In genomic region chr12:71178162-71178561, GRCh38 we compare ENCODE assay signal across 37 cellular contexts. TPM values are rescaled to one million over a fixed set of nuclear protein-coding genes. Genes with fewer than 3 reads are reported as not detected.
"Had no signal": no experiment of that assay in that cellular context is flagged by ENCODE, and none has a peak within 500 bp of the region (broad histone marks: within the 10 kb centered on the region; RNA-seq: fewer than 3 reads in every experiment).

No MANE protein-coding gene starts in this region.

- FAIRE-seq: colon had no signal

- ATAC-seq: activated CD4-positive, alpha-beta T cell treated with anti-CD3 and anti-CD28 coated beads for 36 hours; activated CD8-positive, alpha-beta memory T cell treated with anti-CD3 and anti-CD28 coated beads, Interleukin-2, amount 10 ng/mL, durations not matched to agents 7 days and 5 days; activated CD8-positive, alpha-beta T cell treated with anti-CD3 and anti-CD28 coated beads, Interleukin-2, amount 10 ng/mL, durations not matched to agents 7 days and 5 days; activated naive CD8-positive, alpha-beta T cell treated with anti-CD3 and anti-CD28 coated beads, Interleukin-2, amount 50 U/mL, for 24 hours; body of pancreas; effector memory CD8-positive, alpha-beta T cell; T-helper 17 cell had no signal

- H3K27ac ChIP-seq: adrenal gland, body of pancreas, epithelial cell of prostate, esophagus squamous epithelium had no signal

- H3K9me3 ChIP-seq: adrenal gland, body of pancreas, esophagus squamous epithelium had no signal

- H3K36me3 ChIP-seq: adrenal gland, esophagus squamous epithelium had no signal

- H3K27ac Mint-ChIP-seq: activated CD4-positive, alpha-beta memory T cell treated with anti-CD3 and anti-CD28 coated beads for 36 hours; activated CD4-positive, alpha-beta T cell treated with anti-CD3 and anti-CD28 coated beads for 36 hours; activated CD4-positive, alpha-beta T cell treated with anti-CD3 and anti-CD28 coated beads, Interleukin-2, amount 10 ng/mL, durations not matched to agents 24 days and 14 days; activated CD8-positive, alpha-beta memory T cell treated with anti-CD3 and anti-CD28 coated beads, Interleukin-2, amount 10 ng/mL, durations not matched to agents 7 days and 5 days; activated CD8-positive, alpha-beta T cell treated with anti-CD3 and anti-CD28 coated beads, Interleukin-2, amount 10 ng/mL, durations not matched to agents 7 days and 5 days; activated naive CD4-positive, alpha-beta T cell treated with anti-CD3 and anti-CD28 coated beads for 36 hours; activated naive CD4-positive, alpha-beta T cell treated with anti-CD3 and anti-CD28 coated beads, Interleukin-2, amount 50 U/mL, for 24 hours; activated naive CD8-positive, alpha-beta T cell treated with anti-CD3 and anti-CD28 coated beads for 36 hours; activated naive CD8-positive, alpha-beta T cell treated with anti-CD3 and anti-CD28 coated beads, Interleukin-2, amount 50 U/mL, for 24 hours; activated T-helper 1 cell treated with anti-CD3 and anti-CD28 coated beads, Interleukin-12 subunit alpha, Interleukin-12 subunit beta, Interleukin-2, Interleukin-4 antibody, amounts not matched to agents 30 ng/mL and 10 ng/mL and 1 ng/mL, durations not matched to agents 14 hours and 24 hours and 36 hours; activated T-helper 2 cell treated with anti-CD3 and anti-CD28 coated beads, Interferon-gamma antibody, Interleukin-2, Interleukin-4, amounts not matched to agents 10 μg/mL and 5 μg/mL and 100 μg/mL, durations not matched to agents 14 hours and 24 hours and 36 hours; effector memory CD8-positive, alpha-beta T cell; T-helper 17 cell; T-helper 2 cell treated with Interferon-gamma antibody and Interleukin-4, amounts not matched to agents 5 μg/mL and 100 μg/mL, for 36 hours had no signal

- H3K36me3 Mint-ChIP-seq: activated CD4-positive, alpha-beta memory T cell treated with anti-CD3 and anti-CD28 coated beads for 36 hours; activated CD8-positive, alpha-beta memory T cell treated with anti-CD3 and anti-CD28 coated beads, Interleukin-2, amount 10 ng/mL, durations not matched to agents 7 days and 5 days; activated naive CD4-positive, alpha-beta T cell treated with anti-CD3 and anti-CD28 coated beads, Interleukin-2, amount 50 U/mL, for 24 hours; activated naive CD8-positive, alpha-beta T cell treated with anti-CD3 and anti-CD28 coated beads for 36 hours had no signal

- H3K9me3 Mint-ChIP-seq: activated CD4-positive, alpha-beta memory T cell treated with anti-CD3 and anti-CD28 coated beads for 36 hours; activated CD4-positive, alpha-beta T cell treated with anti-CD3 and anti-CD28 coated beads, Interleukin-2, amount 10 ng/mL, durations not matched to agents 24 days and 14 days; activated naive CD4-positive, alpha-beta T cell treated with anti-CD3 and anti-CD28 coated beads for 36 hours; activated naive CD4-positive, alpha-beta T cell treated with anti-CD3 and anti-CD28 coated beads, Interleukin-2, amount 50 U/mL, for 24 hours; activated naive CD8-positive, alpha-beta T cell treated with anti-CD3 and anti-CD28 coated beads for 36 hours; activated T-helper 1 cell treated with anti-CD3 and anti-CD28 coated beads, Interleukin-12 subunit alpha, Interleukin-12 subunit beta, Interleukin-2, Interleukin-4 antibody, amounts not matched to agents 30 ng/mL and 10 ng/mL and 1 ng/mL, durations not matched to agents 14 hours and 24 hours and 36 hours; activated T-helper 2 cell treated with anti-CD3 and anti-CD28 coated beads, Interferon-gamma antibody, Interleukin-2, Interleukin-4, amounts not matched to agents 10 μg/mL and 5 μg/mL and 100 μg/mL, durations not matched to agents 14 hours and 24 hours and 36 hours; T-helper 2 cell treated with Interferon-gamma antibody and Interleukin-4, amounts not matched to agents 5 μg/mL and 100 μg/mL, for 36 hours had no signal

- H3K4me1 Mint-ChIP-seq: activated CD4-positive, alpha-beta T cell treated with anti-CD3 and anti-CD28 coated beads for 36 hours; activated CD4-positive, alpha-beta T cell treated with anti-CD3 and anti-CD28 coated beads, Interleukin-2, amount 10 ng/mL, durations not matched to agents 24 days and 14 days; activated CD8-positive, alpha-beta memory T cell treated with anti-CD3 and anti-CD28 coated beads, Interleukin-2, amount 10 ng/mL, durations not matched to agents 7 days and 5 days; activated naive CD4-positive, alpha-beta T cell treated with anti-CD3 and anti-CD28 coated beads, Interleukin-2, amount 50 U/mL, for 24 hours; T-helper 17 cell had no signal

- H3K27me3 ChIP-seq: adrenal gland, body of pancreas, esophagus squamous epithelium had no signal

- H3K4me3 ChIP-seq: adrenal gland, body of pancreas, esophagus squamous epithelium had no signal

- H3K4me3 Mint-ChIP-seq: activated CD4-positive, alpha-beta memory T cell treated with anti-CD3 and anti-CD28 coated beads for 36 hours; activated CD4-positive, alpha-beta T cell treated with anti-CD3 and anti-CD28 coated beads for 36 hours; activated CD4-positive, alpha-beta T cell treated with anti-CD3 and anti-CD28 coated beads, Interleukin-2, amount 10 ng/mL, durations not matched to agents 24 days and 14 days; activated CD8-positive, alpha-beta memory T cell treated with anti-CD3 and anti-CD28 coated beads, Interleukin-2, amount 10 ng/mL, durations not matched to agents 7 days and 5 days; activated CD8-positive, alpha-beta T cell treated with anti-CD3 and anti-CD28 coated beads, Interleukin-2, amount 10 ng/mL, durations not matched to agents 7 days and 5 days; activated naive CD4-positive, alpha-beta T cell treated with anti-CD3 and anti-CD28 coated beads for 36 hours; activated naive CD4-positive, alpha-beta T cell treated with anti-CD3 and anti-CD28 coated beads, Interleukin-2, amount 50 U/mL, for 24 hours; activated naive CD8-positive, alpha-beta T cell treated with anti-CD3 and anti-CD28 coated beads for 36 hours; activated naive CD8-positive, alpha-beta T cell treated with anti-CD3 and anti-CD28 coated beads, Interleukin-2, amount 50 U/mL, for 24 hours; activated T-helper 1 cell treated with anti-CD3 and anti-CD28 coated beads, Interleukin-12 subunit alpha, Interleukin-12 subunit beta, Interleukin-2, Interleukin-4 antibody, amounts not matched to agents 30 ng/mL and 10 ng/mL and 1 ng/mL, durations not matched to agents 14 hours and 24 hours and 36 hours; effector memory CD8-positive, alpha-beta T cell; T-helper 17 cell; T-helper 2 cell treated with Interferon-gamma antibody and Interleukin-4, amounts not matched to agents 5 μg/mL and 100 μg/mL, for 36 hours had no signal

- H3K27me3 Mint-ChIP-seq: activated CD4-positive, alpha-beta memory T cell treated with anti-CD3 and anti-CD28 coated beads for 36 hours; activated CD4-positive, alpha-beta T cell treated with anti-CD3 and anti-CD28 coated beads for 36 hours; activated CD4-positive, alpha-beta T cell treated with anti-CD3 and anti-CD28 coated beads, Interleukin-2, amount 10 ng/mL, durations not matched to agents 24 days and 14 days; activated CD8-positive, alpha-beta memory T cell treated with anti-CD3 and anti-CD28 coated beads, Interleukin-2, amount 10 ng/mL, durations not matched to agents 7 days and 5 days; activated naive CD4-positive, alpha-beta T cell treated with anti-CD3 and anti-CD28 coated beads, Interleukin-2, amount 50 U/mL, for 24 hours; effector memory CD8-positive, alpha-beta T cell; T-helper 17 cell had no signal

- H3K4me1 ChIP-seq: esophagus squamous epithelium had no signal

- DNase-seq: activated CD4-positive, alpha-beta memory T cell treated with anti-CD3 and anti-CD28 coated beads for 36 hours; activated CD4-positive, alpha-beta T cell treated with anti-CD3 and anti-CD28 coated beads for 36 hours; activated CD4-positive, alpha-beta T cell treated with anti-CD3 and anti-CD28 coated beads, Interleukin-2, amount 10 ng/mL, durations not matched to agents 24 days and 14 days; activated CD4-positive, CD25-positive, alpha-beta regulatory T cell; activated CD4-positive, CD25-positive, alpha-beta regulatory T cell treated with anti-CD3 and anti-CD28 coated beads, Interleukin-2, amount 50 U/mL, for 72 hours; activated CD8-positive, alpha-beta memory T cell treated with anti-CD3 and anti-CD28 coated beads, Interleukin-2, amount 10 ng/mL, durations not matched to agents 7 days and 5 days; activated CD8-positive, alpha-beta memory T cell treated with anti-CD3 and anti-CD28 coated beads, Interleukin-2, amount 50 U/mL, for 4 hours; activated CD8-positive, alpha-beta T cell treated with anti-CD3 and anti-CD28 coated beads, Interleukin-2, amount 10 ng/mL, durations not matched to agents 7 days and 5 days; activated effector memory CD4-positive, alpha-beta T cell treated with anti-CD3 and anti-CD28 coated beads, Interleukin-2, amount 50 U/mL, for 16 hours; activated naive CD4-positive, alpha-beta T cell treated with anti-CD3 and anti-CD28 coated beads for 36 hours; activated naive CD8-positive, alpha-beta T cell treated with anti-CD3 and anti-CD28 coated beads for 36 hours; activated naive CD8-positive, alpha-beta T cell treated with anti-CD3 and anti-CD28 coated beads, Interleukin-2, amount 50 U/mL, for 24 hours; activated T-cell treated with anti-CD3 and anti-CD28 coated beads, Interleukin-2, amount 50 U/mL, for 1 hour; activated T-cell treated with anti-CD3 and anti-CD28 coated beads, Interleukin-2, amount 50 U/mL, for 48 hours; adrenal gland; amygdala; aorta; body of pancreas; caudate nucleus; cortex of kidney; dermis blood vessel endothelial cell; effector CD4-positive, alpha-beta T cell; effector memory CD8-positive, alpha-beta T cell; esophagus squamous epithelium; foreskin melanocyte; head of caudate nucleus; T-helper 1 cell; T-helper 17 cell; T1000 had no signal

RNA-seq across cellular contexts. Expression of gene TSPAN8, which starts 20.4 kb away (rescaled TPM):
- total RNA-seq: activated CD4-positive, alpha-beta memory T cell treated with anti-CD3 and anti-CD28 coated beads for 36 hours; activated CD4-positive, alpha-beta T cell treated with anti-CD3 and anti-CD28 coated beads for 36 hours; activated CD4-positive, alpha-beta T cell treated with anti-CD3 and anti-CD28 coated beads, Interleukin-2, amount 10 ng/mL, durations not matched to agents 24 days and 14 days; activated CD8-positive, alpha-beta memory T cell treated with anti-CD3 and anti-CD28 coated beads for 36 hours; activated CD8-positive, alpha-beta memory T cell treated with anti-CD3 and anti-CD28 coated beads, Interleukin-2, amount 10 ng/mL, durations not matched to agents 7 days and 5 days; activated CD8-positive, alpha-beta T cell treated with anti-CD3 and anti-CD28 coated beads, Interleukin-2, amount 10 ng/mL, durations not matched to agents 7 days and 5 days; activated naive CD4-positive, alpha-beta T cell treated with anti-CD3 and anti-CD28 coated beads for 36 hours; activated naive CD8-positive, alpha-beta T cell treated with anti-CD3 and anti-CD28 coated beads for 36 hours; activated T-helper 1 cell treated with anti-CD3 and anti-CD28 coated beads, Interleukin-12 subunit alpha, Interleukin-12 subunit beta, Interleukin-2, Interleukin-4 antibody, amounts not matched to agents 30 ng/mL and 10 ng/mL and 1 ng/mL, durations not matched to agents 14 hours and 24 hours and 36 hours; activated T-helper 2 cell treated with anti-CD3 and anti-CD28 coated beads, Interferon-gamma antibody, Interleukin-2, Interleukin-4, amounts not matched to agents 10 μg/mL and 5 μg/mL and 100 μg/mL, durations not matched to agents 14 hours and 24 hours and 36 hours; dermis blood vessel endothelial cell; T-helper 17 cell had no signal
- polyA plus RNA-seq: fibroblast of lung had no signal
